In the genomic region with DNA sequence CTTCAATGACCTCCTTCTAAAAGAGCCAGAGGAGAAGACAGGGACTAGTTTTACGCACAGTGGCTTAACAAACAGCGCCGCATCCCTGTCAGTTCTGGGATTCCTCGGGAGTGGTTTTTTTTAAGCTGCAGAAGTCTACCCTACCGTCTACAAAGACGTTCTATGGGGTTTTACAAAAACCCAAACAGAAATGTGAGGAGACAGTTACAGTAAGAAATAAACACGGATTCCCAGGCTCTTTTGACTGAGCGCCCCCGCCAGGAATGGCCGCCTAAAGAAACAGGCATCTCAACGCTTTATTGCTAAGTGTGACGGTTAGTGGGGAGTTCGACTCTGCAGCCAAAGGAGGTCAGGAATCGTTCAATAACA, we compare ENCODE assay signal across 8 cellular contexts. TPM values are rescaled to one million over a fixed set of nuclear protein-coding genes. Genes with fewer than 3 reads are reported as not detected.
DNase-seq lines count a peak whose midpoint lies in the region; ATAC-seq and TF ChIP-seq lines count a peak whose summit lies in the region.

No MANE protein-coding gene starts in this region.

- no peaks in the 10 kb centered on the region for H3K27me3 ChIP-seq in mucosa of stomach (ENCODE audit: control insufficient read depth, insufficient read depth, low read length)

- H3K9ac ChIP-seq in mucosa of stomach (ENCODE audit: low read length), result peak overlapping the region; percentile 75

- no peaks in the 10 kb centered on the region for H3K27me3 Mint-ChIP-seq in T-helper 1 cell treated with Interleukin-12 subunit alpha and Interleukin-12 subunit beta and Interleukin-4 antibody, amounts not matched to agents 30 μg/mL and 1 μg/mL, for 36 hours (ENCODE audit: low read depth)

- peak; percentile 33 for ATAC-seq in GM21619 (IDR thresholded peaks at IDR 0.05; ENCODE audit: unreplicated experiment)

- peaks cover 4% of the 10 kb centered on the region for H3K4me1 ChIP-seq in mucosa of stomach (ENCODE audit: control insufficient read depth, insufficient read depth, low read length)

- H3K4me3 Mint-ChIP-seq in T-helper 1 cell treated with Interleukin-12 subunit alpha and Interleukin-12 subunit beta and Interleukin-4 antibody, amounts not matched to agents 30 μg/mL and 1 μg/mL, for 36 hours, result peak overlapping the region; percentile 98

- no peak for TF ChIP-seq POLR2A in erythroblast (IDR thresholded peaks at IDR 0.05; ENCODE audit: low read length)

- no peaks in the 10 kb centered on the region for H3K9me3 Mint-ChIP-seq in T-helper 1 cell treated with Interleukin-12 subunit alpha and Interleukin-12 subunit beta and Interleukin-4 antibody, amounts not matched to agents 30 μg/mL and 1 μg/mL, for 36 hours

- H3K27ac Mint-ChIP-seq in T-helper 1 cell treated with Interleukin-12 subunit alpha and Interleukin-12 subunit beta and Interleukin-4 antibody, amounts not matched to agents 30 μg/mL and 1 μg/mL, for 36 hours, result peak overlapping the region; percentile 94

- H3K36me3 Mint-ChIP-seq in T-helper 1 cell treated with Interleukin-12 subunit alpha and Interleukin-12 subunit beta and Interleukin-4 antibody, amounts not matched to agents 30 μg/mL and 1 μg/mL, for 36 hours (ENCODE audit: low read depth), result peaks cover 12% of the 10 kb centered on the region

- H3K4me3 ChIP-seq in mucosa of stomach (ENCODE audit: low read length), result peak overlapping the region; percentile 96

- H3K9me3 ChIP-seq in mucosa of stomach (ENCODE audit: control insufficient read depth, low read length), result no peaks in the 10 kb centered on the region

- DNase-seq in activated T-cell treated with anti-CD3 and anti-CD28 coated beads for 1 hour (ENCODE audit: low read depth) (peak; percentile 12), HuH-7.5 (ENCODE audit: low spot score) (peak; percentile 19), erythroblast (lab: John Stamatoyannopoulos, UW) (peak; percentile 66 to 73), ureter (ENCODE audit: low spot score) (no peak)
- DNase-seq in activated T-cell treated with anti-CD3 and anti-CD28 coated beads, Interleukin-2, amount 50 U/mL, for 48 hours, result no peak

- no peaks in the 10 kb centered on the region for H3K36me3 ChIP-seq in mucosa of stomach (ENCODE audit: control insufficient read depth, insufficient read depth, low read length)

- H3K4me1 Mint-ChIP-seq in T-helper 1 cell treated with Interleukin-12 subunit alpha and Interleukin-12 subunit beta and Interleukin-4 antibody, amounts not matched to agents 30 μg/mL and 1 μg/mL, for 36 hours (ENCODE audit: low read depth), result peaks cover 31% of the 10 kb centered on the region

RNA-seq across cellular contexts. Expression of gene ALKBH1, which starts 0.5 kb away (rescaled TPM):
- 16.0 TPM for total RNA-seq in ureter

RNA-seq across cellular contexts. Expression of gene SLIRP, which starts 0.6 kb away (rescaled TPM):
- total RNA-seq in ureter, result 101 TPM

RNA-seq across cellular contexts. Expression of gene SNW1, which starts 53.6 kb away (rescaled TPM):
- 76.1 TPM for total RNA-seq in ureter

Comparison
In these comparisons a context has a peak if more than half of its experiments do, and no peak if none do; other contexts are left out.
1. DNase-seq: peak in activated T-cell treated with anti-CD3 and anti-CD28 coated beads for 1 hour (single experiment), HuH-7.5 (single experiment) and erythroblast (2 of 2); none in activated T-cell treated with anti-CD3 and anti-CD28 coated beads, Interleukin-2, amount 50 U/mL, for 48 hours (0 of 2) and ureter (single experiment).